ENCODE assay signal across 21 cellular contexts in the genomic region with DNA sequence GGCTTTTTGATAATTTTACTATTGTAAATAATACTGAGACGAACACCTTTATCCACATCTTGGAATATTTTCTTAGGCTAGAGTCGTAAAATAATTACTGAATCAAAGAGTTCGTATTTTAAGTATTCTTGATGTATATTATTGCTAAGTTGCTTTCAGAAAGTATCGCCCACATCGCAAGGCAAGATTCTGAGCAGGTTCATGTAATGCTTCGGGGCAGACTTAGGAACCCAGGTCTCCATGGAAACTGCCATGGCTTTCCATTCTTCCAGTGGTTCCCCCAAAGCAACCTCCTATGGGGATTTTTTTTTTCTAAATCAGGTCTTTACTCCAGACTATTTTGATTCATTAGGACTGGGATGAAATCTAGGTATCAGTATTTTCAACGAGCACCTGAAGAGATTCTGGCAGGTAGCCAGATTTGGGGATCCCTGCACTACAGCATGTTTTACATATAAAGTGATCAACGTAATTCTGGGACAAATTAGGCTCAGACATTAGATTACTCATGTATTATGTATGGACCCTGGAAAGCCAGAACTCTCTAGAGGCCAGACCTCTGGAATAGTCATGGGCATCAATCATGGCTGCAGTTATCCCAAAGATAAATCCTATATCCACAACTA.
"Had no signal": no experiment of that assay in that cellular context is flagged by ENCODE, and none has a peak within 500 bp of the region (broad histone marks: within the 10 kb centered on the region; RNA-seq: fewer than 3 reads in every experiment).

No MANE protein-coding gene starts in this region.

- H3K4me1 ChIP-seq: esophagus squamous epithelium, gastroesophageal sphincter, prostate gland, right atrium auricular region, vagina had no signal

- H3K27me3 ChIP-seq: esophagus squamous epithelium, gastroesophageal sphincter, right atrium auricular region, vagina had no signal

- H3K27ac ChIP-seq: esophagus squamous epithelium, gastroesophageal sphincter, prostate gland, right atrium auricular region, thoracic aorta, vagina had no signal

- H3K4me3 ChIP-seq: esophagus squamous epithelium, gastroesophageal sphincter, prostate gland, right atrium auricular region, thoracic aorta, vagina had no signal

- H3K9me3 ChIP-seq: esophagus squamous epithelium, gastroesophageal sphincter, prostate gland, right atrium auricular region, thoracic aorta, vagina had no signal

- H3K36me3 ChIP-seq: esophagus squamous epithelium, gastroesophageal sphincter, prostate gland, right atrium auricular region, thoracic aorta, vagina had no signal

- DNase-seq: activated CD4-positive, alpha-beta T cell treated with anti-CD3 and anti-CD28 coated beads for 4 hours; activated CD4-positive, alpha-beta T cell treated with anti-CD3 and anti-CD28 coated beads, Interleukin-2, amount 50 U/mL, for 48 hours; activated CD4-positive, CD25-positive, alpha-beta regulatory T cell; activated CD8-positive, alpha-beta memory T cell treated with anti-CD3 and anti-CD28 coated beads, Interleukin-2, amount 50 U/mL, for 48 hours; activated naive CD4-positive, alpha-beta T cell treated with Interleukin-2 at 50 U/mL for 16 hours; activated naive CD8-positive, alpha-beta T cell treated with anti-CD3 and anti-CD28 coated beads for 36 hours; activated T-cell treated with anti-CD3 and anti-CD28 coated beads, Interleukin-2, amount 50 U/mL, for 48 hours; cortex of kidney; endodermal cell; esophagus squamous epithelium; hypothalamus; left ventricle myocardium superior; midbrain; natural killer cell; stimulated activated CD4-positive, alpha-beta T cell treated with anti-CD3 and anti-CD28 coated beads, Interleukin-4, amount 100 ng/mL, for 24 hours; stimulated activated naive CD4-positive, alpha-beta T cell treated with Interleukin-2 at 50 U/mL for 16 hours had no signal
